In the genomic region with DNA sequence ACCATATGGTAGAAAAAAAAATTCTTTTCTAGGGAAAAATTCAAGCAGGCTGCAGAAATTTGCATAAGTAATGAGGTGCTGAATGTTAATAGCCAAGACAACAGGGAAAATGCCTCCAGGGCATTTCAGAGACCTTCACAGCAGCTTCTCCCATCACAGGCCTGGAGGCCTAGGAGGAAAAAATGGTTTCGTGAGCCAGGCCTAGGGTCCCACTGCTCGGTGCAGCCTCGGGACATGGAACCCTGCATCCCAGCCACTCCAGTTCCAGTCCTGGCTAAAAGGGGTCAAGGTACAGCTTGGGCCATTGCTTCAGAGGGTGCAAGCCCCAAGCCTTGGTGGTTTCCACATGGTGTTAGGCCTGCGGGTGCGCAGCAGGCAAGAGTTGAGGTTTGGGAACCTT, we compare ENCODE assay signal across 1 cellular context.
TF ChIP-seq lines count a peak whose summit lies in the region.

No MANE protein-coding gene starts in this region.

TF ChIP-seq in HepG2, 621 proteins besides CTCF, POLR2A, EP300 and RAD21:
- TF ChIP-seq, protein P1, sequence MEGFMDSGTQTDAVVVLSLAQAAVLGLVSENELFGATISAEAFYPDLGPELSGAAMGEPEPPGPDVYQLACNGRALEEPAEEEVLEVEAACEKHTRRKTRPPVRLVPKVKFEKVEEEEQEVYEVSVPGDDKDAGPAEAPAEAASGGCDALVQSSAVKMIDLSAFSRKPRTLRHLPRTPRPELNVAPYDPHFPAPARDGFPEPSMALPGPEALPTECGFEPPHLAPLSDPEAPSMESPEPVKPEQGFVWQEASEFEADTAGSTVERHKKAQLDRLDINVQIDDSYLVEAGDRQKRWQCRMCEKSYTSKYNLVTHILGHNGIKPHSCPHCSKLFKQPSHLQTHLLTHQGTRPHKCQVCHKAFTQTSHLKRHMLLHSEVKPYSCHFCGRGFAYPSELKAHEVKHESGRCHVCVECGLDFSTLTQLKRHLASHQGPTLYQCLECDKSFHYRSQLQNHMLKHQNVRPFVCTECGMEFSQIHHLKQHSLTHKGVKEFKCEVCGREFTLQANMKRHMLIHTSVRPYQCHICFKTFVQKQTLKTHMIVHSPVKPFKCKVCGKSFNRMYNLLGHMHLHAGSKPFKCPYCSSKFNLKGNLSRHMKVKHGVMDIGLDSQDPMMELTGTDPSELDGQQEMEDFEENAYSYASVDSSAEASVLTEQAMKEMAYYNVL (CRISPR knock-in tag; IDR thresholded peaks at IDR 0.05; ENCODE audit: borderline replicate concordance) = no peak
- TF ChIP-seq U2AF2 (IDR thresholded peaks at IDR 0.05; ENCODE audit: low read depth, low read length) = no peak
- peak; percentile 53 for TF ChIP-seq ZFP36 (IDR thresholded peaks at IDR 0.05; ENCODE audit: borderline replicate concordance, low read depth, low read length, partially characterized antibody)
TF ChIP-seq in HepG2: peak in this region for 1.
